2 cellular contexts compared by ENCODE assay signal in the genomic region with DNA sequence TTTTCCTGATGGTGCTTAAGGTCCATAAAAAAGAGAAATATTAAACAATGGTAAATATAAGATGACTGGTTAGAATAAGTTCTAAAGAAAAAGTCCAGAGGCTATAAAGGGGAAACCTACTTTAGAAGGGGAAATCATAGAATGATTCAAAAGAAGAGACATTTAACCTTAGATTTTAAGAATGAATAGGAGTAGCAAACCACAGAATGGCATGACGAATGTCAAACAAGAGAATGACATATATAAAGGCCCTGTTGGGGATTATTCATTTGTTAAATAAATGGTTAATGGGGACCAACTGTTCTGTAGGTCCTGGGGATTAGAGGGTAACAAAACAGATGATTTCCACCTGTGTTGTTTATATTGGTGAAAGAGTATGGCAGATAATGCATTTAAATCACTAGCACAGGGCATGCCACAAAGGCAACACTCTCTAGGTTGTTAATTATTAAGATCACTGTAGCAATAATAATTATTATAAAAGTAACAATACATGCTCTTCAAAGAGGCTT.
TF ChIP-seq lines count a peak whose summit lies in the region.

No MANE protein-coding gene starts in this region.

TF ChIP-seq in GM23338, 12 proteins besides CTCF, POLR2A, EP300 and RAD21 (continued from another document):
- TF ChIP-seq, protein P1, sequence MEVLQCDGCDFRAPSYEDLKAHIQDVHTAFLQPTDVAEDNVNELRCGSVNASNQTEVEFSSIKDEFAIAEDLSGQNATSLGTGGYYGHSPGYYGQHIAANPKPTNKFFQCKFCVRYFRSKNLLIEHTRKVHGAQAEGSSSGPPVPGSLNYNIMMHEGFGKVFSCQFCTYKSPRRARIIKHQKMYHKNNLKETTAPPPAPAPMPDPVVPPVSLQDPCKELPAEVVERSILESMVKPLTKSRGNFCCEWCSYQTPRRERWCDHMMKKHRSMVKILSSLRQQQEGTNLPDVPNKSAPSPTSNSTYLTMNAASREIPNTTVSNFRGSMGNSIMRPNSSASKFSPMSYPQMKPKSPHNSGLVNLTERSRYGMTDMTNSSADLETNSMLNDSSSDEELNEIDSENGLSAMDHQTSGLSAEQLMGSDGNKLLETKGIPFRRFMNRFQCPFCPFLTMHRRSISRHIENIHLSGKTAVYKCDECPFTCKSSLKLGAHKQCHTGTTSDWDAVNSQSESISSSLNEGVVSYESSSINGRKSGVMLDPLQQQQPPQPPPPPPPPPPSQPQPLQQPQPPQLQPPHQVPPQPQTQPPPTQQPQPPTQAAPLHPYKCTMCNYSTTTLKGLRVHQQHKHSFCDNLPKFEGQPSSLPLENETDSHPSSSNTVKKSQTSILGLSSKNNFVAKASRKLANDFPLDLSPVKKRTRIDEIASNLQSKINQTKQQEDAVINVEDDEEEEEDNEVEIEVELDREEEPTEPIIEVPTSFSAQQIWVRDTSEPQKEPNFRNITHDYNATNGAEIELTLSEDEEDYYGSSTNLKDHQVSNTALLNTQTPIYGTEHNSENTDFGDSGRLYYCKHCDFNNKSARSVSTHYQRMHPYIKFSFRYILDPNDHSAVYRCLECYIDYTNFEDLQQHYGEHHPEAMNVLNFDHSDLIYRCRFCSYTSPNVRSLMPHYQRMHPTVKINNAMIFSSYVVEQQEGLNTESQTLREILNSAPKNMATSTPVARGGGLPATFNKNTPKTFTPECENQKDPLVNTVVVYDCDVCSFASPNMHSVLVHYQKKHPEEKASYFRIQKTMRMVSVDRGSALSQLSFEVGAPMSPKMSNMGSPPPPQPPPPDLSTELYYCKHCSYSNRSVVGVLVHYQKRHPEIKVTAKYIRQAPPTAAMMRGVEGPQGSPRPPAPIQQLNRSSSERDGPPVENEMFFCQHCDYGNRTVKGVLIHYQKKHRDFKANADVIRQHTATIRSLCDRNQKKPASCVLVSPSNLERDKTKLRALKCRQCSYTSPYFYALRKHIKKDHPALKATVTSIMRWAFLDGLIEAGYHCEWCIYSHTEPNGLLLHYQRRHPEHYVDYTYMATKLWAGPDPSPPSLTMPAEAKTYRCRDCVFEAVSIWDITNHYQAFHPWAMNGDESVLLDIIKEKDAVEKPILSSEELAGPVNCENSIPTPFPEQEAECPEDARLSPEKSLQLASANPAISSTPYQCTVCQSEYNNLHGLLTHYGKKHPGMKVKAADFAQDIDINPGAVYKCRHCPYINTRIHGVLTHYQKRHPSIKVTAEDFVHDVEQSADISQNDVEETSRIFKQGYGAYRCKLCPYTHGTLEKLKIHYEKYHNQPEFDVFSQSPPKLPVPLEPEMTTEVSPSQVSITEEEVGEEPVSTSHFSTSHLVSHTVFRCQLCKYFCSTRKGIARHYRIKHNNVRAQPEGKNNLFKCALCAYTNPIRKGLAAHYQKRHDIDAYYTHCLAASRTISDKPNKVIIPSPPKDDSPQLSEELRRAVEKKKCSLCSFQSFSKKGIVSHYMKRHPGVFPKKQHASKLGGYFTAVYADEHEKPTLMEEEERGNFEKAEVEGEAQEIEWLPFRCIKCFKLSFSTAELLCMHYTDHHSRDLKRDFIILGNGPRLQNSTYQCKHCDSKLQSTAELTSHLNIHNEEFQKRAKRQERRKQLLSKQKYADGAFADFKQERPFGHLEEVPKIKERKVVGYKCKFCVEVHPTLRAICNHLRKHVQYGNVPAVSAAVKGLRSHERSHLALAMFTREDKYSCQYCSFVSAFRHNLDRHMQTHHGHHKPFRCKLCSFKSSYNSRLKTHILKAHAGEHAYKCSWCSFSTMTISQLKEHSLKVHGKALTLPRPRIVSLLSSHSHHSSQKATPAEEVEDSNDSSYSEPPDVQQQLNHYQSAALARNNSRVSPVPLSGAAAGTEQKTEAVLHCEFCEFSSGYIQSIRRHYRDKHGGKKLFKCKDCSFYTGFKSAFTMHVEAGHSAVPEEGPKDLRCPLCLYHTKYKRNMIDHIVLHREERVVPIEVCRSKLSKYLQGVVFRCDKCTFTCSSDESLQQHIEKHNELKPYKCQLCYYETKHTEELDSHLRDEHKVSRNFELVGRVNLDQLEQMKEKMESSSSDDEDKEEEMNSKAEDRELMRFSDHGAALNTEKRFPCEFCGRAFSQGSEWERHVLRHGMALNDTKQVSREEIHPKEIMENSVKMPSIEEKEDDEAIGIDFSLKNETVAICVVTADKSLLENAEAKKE (CRISPR knock-in tag; IDR thresholded peaks at IDR 0.05): no peak
- no peak for TF ChIP-seq CREB1 (CRISPR knock-in tag; IDR thresholded peaks at IDR 0.05; ENCODE audit: low read depth)
- no peak for TF ChIP-seq NANOG (IDR thresholded peaks at IDR 0.05; ENCODE audit: borderline replicate concordance)
- TF ChIP-seq, protein P2, sequence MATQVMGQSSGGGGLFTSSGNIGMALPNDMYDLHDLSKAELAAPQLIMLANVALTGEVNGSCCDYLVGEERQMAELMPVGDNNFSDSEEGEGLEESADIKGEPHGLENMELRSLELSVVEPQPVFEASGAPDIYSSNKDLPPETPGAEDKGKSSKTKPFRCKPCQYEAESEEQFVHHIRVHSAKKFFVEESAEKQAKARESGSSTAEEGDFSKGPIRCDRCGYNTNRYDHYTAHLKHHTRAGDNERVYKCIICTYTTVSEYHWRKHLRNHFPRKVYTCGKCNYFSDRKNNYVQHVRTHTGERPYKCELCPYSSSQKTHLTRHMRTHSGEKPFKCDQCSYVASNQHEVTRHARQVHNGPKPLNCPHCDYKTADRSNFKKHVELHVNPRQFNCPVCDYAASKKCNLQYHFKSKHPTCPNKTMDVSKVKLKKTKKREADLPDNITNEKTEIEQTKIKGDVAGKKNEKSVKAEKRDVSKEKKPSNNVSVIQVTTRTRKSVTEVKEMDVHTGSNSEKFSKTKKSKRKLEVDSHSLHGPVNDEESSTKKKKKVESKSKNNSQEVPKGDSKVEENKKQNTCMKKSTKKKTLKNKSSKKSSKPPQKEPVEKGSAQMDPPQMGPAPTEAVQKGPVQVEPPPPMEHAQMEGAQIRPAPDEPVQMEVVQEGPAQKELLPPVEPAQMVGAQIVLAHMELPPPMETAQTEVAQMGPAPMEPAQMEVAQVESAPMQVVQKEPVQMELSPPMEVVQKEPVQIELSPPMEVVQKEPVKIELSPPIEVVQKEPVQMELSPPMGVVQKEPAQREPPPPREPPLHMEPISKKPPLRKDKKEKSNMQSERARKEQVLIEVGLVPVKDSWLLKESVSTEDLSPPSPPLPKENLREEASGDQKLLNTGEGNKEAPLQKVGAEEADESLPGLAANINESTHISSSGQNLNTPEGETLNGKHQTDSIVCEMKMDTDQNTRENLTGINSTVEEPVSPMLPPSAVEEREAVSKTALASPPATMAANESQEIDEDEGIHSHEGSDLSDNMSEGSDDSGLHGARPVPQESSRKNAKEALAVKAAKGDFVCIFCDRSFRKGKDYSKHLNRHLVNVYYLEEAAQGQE (IDR thresholded peaks at IDR 0.05; ENCODE audit: unreplicated experiment): no peak
- no peak for TF ChIP-seq EZH2 (IDR thresholded peaks at IDR 0.05; ENCODE audit: low read depth, unreplicated experiment)
- TF ChIP-seq JUNB (IDR thresholded peaks at IDR 0.05; ENCODE audit: unreplicated experiment): no peak
- no peak for TF ChIP-seq EZH2phosphoT487 (IDR thresholded peaks at IDR 0.05; ENCODE audit: unreplicated experiment)
- no peak for TF ChIP-seq ZNF331 (CRISPR knock-in tag; IDR thresholded peaks at IDR 0.05; ENCODE audit: low read depth)

TF ChIP-seq in WTC11, 78 proteins besides CTCF, POLR2A, EP300 and RAD21 (continued from another document):
- TF ChIP-seq, protein P3, sequence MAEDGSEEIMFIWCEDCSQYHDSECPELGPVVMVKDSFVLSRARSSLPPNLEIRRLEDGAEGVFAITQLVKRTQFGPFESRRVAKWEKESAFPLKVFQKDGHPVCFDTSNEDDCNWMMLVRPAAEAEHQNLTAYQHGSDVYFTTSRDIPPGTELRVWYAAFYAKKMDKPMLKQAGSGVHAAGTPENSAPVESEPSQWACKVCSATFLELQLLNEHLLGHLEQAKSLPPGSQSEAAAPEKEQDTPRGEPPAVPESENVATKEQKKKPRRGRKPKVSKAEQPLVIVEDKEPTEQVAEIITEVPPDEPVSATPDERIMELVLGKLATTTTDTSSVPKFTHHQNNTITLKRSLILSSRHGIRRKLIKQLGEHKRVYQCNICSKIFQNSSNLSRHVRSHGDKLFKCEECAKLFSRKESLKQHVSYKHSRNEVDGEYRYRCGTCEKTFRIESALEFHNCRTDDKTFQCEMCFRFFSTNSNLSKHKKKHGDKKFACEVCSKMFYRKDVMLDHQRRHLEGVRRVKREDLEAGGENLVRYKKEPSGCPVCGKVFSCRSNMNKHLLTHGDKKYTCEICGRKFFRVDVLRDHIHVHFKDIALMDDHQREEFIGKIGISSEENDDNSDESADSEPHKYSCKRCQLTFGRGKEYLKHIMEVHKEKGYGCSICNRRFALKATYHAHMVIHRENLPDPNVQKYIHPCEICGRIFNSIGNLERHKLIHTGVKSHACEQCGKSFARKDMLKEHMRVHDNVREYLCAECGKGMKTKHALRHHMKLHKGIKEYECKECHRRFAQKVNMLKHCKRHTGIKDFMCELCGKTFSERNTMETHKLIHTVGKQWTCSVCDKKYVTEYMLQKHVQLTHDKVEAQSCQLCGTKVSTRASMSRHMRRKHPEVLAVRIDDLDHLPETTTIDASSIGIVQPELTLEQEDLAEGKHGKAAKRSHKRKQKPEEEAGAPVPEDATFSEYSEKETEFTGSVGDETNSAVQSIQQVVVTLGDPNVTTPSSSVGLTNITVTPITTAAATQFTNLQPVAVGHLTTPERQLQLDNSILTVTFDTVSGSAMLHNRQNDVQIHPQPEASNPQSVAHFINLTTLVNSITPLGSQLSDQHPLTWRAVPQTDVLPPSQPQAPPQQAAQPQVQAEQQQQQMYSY (CRISPR knock-in tag; IDR thresholded peaks at IDR 0.05): no peak
- TF ChIP-seq, protein P4, sequence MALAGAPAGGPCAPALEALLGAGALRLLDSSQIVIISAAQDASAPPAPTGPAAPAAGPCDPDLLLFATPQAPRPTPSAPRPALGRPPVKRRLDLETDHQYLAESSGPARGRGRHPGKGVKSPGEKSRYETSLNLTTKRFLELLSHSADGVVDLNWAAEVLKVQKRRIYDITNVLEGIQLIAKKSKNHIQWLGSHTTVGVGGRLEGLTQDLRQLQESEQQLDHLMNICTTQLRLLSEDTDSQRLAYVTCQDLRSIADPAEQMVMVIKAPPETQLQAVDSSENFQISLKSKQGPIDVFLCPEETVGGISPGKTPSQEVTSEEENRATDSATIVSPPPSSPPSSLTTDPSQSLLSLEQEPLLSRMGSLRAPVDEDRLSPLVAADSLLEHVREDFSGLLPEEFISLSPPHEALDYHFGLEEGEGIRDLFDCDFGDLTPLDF (CRISPR knock-in tag; IDR thresholded peaks at IDR 0.05): no peak
- TF ChIP-seq, protein P5, sequence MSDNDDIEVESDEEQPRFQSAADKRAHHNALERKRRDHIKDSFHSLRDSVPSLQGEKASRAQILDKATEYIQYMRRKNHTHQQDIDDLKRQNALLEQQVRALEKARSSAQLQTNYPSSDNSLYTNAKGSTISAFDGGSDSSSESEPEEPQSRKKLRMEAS (CRISPR knock-in tag; IDR thresholded peaks at IDR 0.05): no peak
- TF ChIP-seq, protein P6, sequence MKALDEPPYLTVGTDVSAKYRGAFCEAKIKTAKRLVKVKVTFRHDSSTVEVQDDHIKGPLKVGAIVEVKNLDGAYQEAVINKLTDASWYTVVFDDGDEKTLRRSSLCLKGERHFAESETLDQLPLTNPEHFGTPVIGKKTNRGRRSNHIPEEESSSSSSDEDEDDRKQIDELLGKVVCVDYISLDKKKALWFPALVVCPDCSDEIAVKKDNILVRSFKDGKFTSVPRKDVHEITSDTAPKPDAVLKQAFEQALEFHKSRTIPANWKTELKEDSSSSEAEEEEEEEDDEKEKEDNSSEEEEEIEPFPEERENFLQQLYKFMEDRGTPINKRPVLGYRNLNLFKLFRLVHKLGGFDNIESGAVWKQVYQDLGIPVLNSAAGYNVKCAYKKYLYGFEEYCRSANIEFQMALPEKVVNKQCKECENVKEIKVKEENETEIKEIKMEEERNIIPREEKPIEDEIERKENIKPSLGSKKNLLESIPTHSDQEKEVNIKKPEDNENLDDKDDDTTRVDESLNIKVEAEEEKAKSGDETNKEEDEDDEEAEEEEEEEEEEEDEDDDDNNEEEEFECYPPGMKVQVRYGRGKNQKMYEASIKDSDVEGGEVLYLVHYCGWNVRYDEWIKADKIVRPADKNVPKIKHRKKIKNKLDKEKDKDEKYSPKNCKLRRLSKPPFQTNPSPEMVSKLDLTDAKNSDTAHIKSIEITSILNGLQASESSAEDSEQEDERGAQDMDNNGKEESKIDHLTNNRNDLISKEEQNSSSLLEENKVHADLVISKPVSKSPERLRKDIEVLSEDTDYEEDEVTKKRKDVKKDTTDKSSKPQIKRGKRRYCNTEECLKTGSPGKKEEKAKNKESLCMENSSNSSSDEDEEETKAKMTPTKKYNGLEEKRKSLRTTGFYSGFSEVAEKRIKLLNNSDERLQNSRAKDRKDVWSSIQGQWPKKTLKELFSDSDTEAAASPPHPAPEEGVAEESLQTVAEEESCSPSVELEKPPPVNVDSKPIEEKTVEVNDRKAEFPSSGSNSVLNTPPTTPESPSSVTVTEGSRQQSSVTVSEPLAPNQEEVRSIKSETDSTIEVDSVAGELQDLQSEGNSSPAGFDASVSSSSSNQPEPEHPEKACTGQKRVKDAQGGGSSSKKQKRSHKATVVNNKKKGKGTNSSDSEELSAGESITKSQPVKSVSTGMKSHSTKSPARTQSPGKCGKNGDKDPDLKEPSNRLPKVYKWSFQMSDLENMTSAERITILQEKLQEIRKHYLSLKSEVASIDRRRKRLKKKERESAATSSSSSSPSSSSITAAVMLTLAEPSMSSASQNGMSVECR (CRISPR knock-in tag; IDR thresholded peaks at IDR 0.05; ENCODE audit: borderline replicate concordance): no peak
- TF ChIP-seq, protein P7, sequence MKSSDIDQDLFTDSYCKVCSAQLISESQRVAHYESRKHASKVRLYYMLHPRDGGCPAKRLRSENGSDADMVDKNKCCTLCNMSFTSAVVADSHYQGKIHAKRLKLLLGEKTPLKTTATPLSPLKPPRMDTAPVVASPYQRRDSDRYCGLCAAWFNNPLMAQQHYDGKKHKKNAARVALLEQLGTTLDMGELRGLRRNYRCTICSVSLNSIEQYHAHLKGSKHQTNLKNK (CRISPR knock-in tag; IDR thresholded peaks at IDR 0.05): no peak
- TF ChIP-seq SMAD4 (CRISPR knock-in tag; IDR thresholded peaks at IDR 0.05): no peak
- TF ChIP-seq OVOL2 (CRISPR knock-in tag; IDR thresholded peaks at IDR 0.05; ENCODE audit: borderline replicate concordance): no peak
